ENCODE assay signal across 15 cellular contexts in the genomic region with DNA sequence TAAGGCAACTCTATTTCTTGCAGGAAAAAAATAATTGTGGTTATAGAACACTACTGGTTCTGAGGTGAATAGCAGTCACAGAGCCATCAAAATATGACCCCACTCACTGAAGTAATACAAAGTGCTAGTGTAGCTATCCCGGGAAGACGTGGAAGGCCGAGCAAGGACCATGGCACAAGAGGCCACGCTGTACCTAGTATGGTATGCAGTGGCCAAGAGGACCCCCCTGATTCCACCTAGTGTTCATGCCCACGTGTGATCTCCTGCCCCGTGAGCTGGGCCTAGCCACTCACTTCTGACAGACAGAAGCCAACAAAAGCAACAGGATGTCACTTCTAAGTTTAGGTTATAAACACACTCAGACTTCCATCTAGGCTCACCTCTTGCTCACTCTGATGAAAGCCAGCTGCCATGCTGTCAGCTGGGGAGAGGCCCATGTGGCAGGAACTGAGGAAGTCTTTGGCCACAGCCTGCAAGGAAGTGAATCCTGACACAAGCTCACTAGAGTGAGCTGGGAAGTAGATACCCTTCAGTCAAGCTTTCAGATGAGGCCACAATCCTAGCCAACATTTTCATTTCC. TPM values are rescaled to one million over a fixed set of nuclear protein-coding genes. Genes with fewer than 3 reads are reported as not detected.
DNase-seq lines count a peak whose midpoint lies in the region; ATAC-seq and TF ChIP-seq lines count a peak whose summit lies in the region.
"Had no signal": no experiment of that assay in that cellular context is flagged by ENCODE, and none has a peak within 500 bp of the region (broad histone marks: within the 10 kb centered on the region; RNA-seq: fewer than 3 reads in every experiment).

No MANE protein-coding gene starts in this region.

- no peak overlapping the region for H2BK120ac ChIP-seq in IMR-90 (ENCODE audit: low read depth, low read length)

- no peak overlapping the region for H2AK9ac ChIP-seq in IMR-90 (replicated peaks; ENCODE audit: low read depth, low read length, poor library complexity)

- no peak overlapping the region for H2BK5ac ChIP-seq in IMR-90 (ENCODE audit: low read depth, low read length, poor library complexity, severe bottlenecking)

- H3K79me1 ChIP-seq in IMR-90 (ENCODE audit: low read depth in 1 of 2, low read length in 2 of 2): peaks cover 13 to 39% of the 10 kb centered on the region in 2 experiments

- H3K9me3 ChIP-seq in IMR-90 (ENCODE audit: control insufficient read depth, insufficient read depth, low read length): no peaks in the 10 kb centered on the region
- no peaks in the 10 kb centered on the region for H3K9me3 ChIP-seq in naive thymus-derived CD4-positive, alpha-beta T cell (ENCODE audit: control insufficient read depth in 2 of 3, low read length in 3 of 3)

- POLR2A ChIA-PET in IMR-90 (lab: Charles Lee; ENCODE audit: unreplicated experiment): no interaction called here
- POLR2A ChIA-PET in activated CD8-positive, alpha-beta T cell treated with anti-CD3 and anti-CD28 coated beads, Interleukin-2, amount 10 ng/mL, durations not matched to agents 7 days and 5 days (lab: Charles Lee): interaction anchor here (0.9 to 1.0 kb wide), 3 partner anchors 10 to 75 kb away, joined by 3 to 4 read pairs (median 3); no protein-coding TSS in a partner anchor
- POLR2A ChIA-PET in naive thymus-derived CD4-positive, alpha-beta T cell (lab: Charles Lee): interaction anchor here (1.9 kb wide), 1 partner anchor 15 kb away, joined by 5 read pairs; no protein-coding TSS in a partner anchor

- DNase-seq in activated CD8-positive, alpha-beta memory T cell treated with anti-CD3 and anti-CD28 coated beads, Interleukin-2, amount 10 ng/mL, durations not matched to agents 7 days and 5 days: no peak
- DNase-seq in activated CD8-positive, alpha-beta memory T cell treated with anti-CD3 and anti-CD28 coated beads, Interleukin-2, amount 50 U/mL, for 48 hours: no peak
- DNase-seq in IMR-90 (peak; percentile 33), NCI-H1694 (lab: John Stamatoyannopoulos, UW) (no peak)
- no peak for DNase-seq in activated CD8-positive, alpha-beta T cell treated with anti-CD3 and anti-CD28 coated beads, Interleukin-2, amount 10 ng/mL, durations not matched to agents 7 days and 5 days
- DNase-seq in naive thymus-derived CD4-positive, alpha-beta T cell: no peak
- DNase-seq: DMS153, erythroblast, H9, NCI-H1436, posterior cingulate gyrus had no signal

- H3K14ac ChIP-seq in IMR-90 (replicated peaks; ENCODE audit: low read depth, low read length): no peak overlapping the region

- no peak for TF ChIP-seq POLR2A in IMR-90 (IDR thresholded peaks at IDR 0.05; ENCODE audit: low read depth, low read length)

- H3K4ac ChIP-seq in IMR-90 (ENCODE audit: low read depth, low read length): no peak overlapping the region

- H3K4me3 Mint-ChIP-seq in activated CD8-positive, alpha-beta memory T cell treated with anti-CD3 and anti-CD28 coated beads, Interleukin-2, amount 10 ng/mL, durations not matched to agents 7 days and 5 days: no peak overlapping the region
- no peak overlapping the region for H3K4me3 Mint-ChIP-seq in activated CD8-positive, alpha-beta T cell treated with anti-CD3 and anti-CD28 coated beads, Interleukin-2, amount 10 ng/mL, durations not matched to agents 7 days and 5 days
- peak overlapping the region in 2 of 10 donors; percentile 25 to 32 for H3K4me3 Mint-ChIP-seq in naive thymus-derived CD4-positive, alpha-beta T cell
- H3K4me3 Mint-ChIP-seq: H9, mesothelial cell of epicardium had no signal

- WGBS in IMR-90 (ENCODE audit: extremely low coverage in 2 of 2, insufficient read length in 1 of 2), 2 experiments: no CpG with 5 or more reads among the region's 6 CpGs

- in situ Hi-C loops in IMR-90 (cut with MboI; ENCODE audit: low sequenced_read_pairs): no loop called here

- H2BK15ac ChIP-seq in IMR-90 (ENCODE audit: low read depth, low read length): no peak overlapping the region

- no peak overlapping the region for H4K5ac ChIP-seq in IMR-90 (ENCODE audit: low read depth, low read length)

- no peak overlapping the region for H3K18ac ChIP-seq in IMR-90 (ENCODE audit: low read depth, low read length)

- peaks cover 70% of the 10 kb centered on the region for H3K36me3 ChIP-seq in IMR-90 (ENCODE audit: control insufficient read depth, insufficient read depth, low read length)
- peaks cover 9 to 90% (median 31%) of the 10 kb centered on the region in 3 experiments for H3K36me3 ChIP-seq in naive thymus-derived CD4-positive, alpha-beta T cell (ENCODE audit: control insufficient read depth in 2 of 3, insufficient read depth in 3 of 3, low read length in 3 of 3)

- H3K27me3 ChIP-seq in IMR-90 (ENCODE audit: control insufficient read depth, insufficient read depth, low read length): no peaks in the 10 kb centered on the region
- H3K27me3 ChIP-seq in naive thymus-derived CD4-positive, alpha-beta T cell (ENCODE audit: control insufficient read depth in 2 of 2, insufficient read depth in 2 of 2, low read length in 2 of 2): no peaks in the 10 kb centered on the region

- no peak overlapping the region for H4K8ac ChIP-seq in IMR-90 (ENCODE audit: low read depth in 2 of 2, low read length in 2 of 2)

- peak overlapping the region; percentile 56 for H3K27ac Mint-ChIP-seq in activated CD8-positive, alpha-beta memory T cell treated with anti-CD3 and anti-CD28 coated beads, Interleukin-2, amount 10 ng/mL, durations not matched to agents 7 days and 5 days
- H3K27ac Mint-ChIP-seq in activated CD8-positive, alpha-beta T cell treated with anti-CD3 and anti-CD28 coated beads, Interleukin-2, amount 10 ng/mL, durations not matched to agents 7 days and 5 days: peak overlapping the region; percentile 84
- peak overlapping the region in 8 of 9 donors; percentile 46 to 85 (median 74) for H3K27ac Mint-ChIP-seq in naive thymus-derived CD4-positive, alpha-beta T cell
- H3K27ac Mint-ChIP-seq: mesothelial cell of epicardium had no signal

- H2BK20ac ChIP-seq in IMR-90 (ENCODE audit: low read depth, low read length): no peak overlapping the region

- H3K56ac ChIP-seq in IMR-90 (ENCODE audit: extremely low read depth, insufficient read depth, low read length): no peak overlapping the region

- H2AFZ ChIP-seq in IMR-90 (replicated peaks; ENCODE audit: low read length, poor library complexity): no peak overlapping the region

- peaks cover 7% of the 10 kb centered on the region for H3K9me1 ChIP-seq in IMR-90 (ENCODE audit: insufficient read depth, low read length)

- no peak overlapping the region for H3K9ac ChIP-seq in IMR-90 (ENCODE audit: low read depth, low read length)

- peaks cover 6% of the 10 kb centered on the region for H4K20me1 ChIP-seq in IMR-90 (ENCODE audit: insufficient read depth, low read length)

- H3K4me2 ChIP-seq in IMR-90 (ENCODE audit: low read depth, low read length): no peak overlapping the region

- TF ChIP-seq CTCF in IMR-90 (conservative IDR thresholded peaks at IDR 0.05; ENCODE audit: low read depth, low read length): no peak

- BruUV-seq in IMR-90 (replicated peaks; lab: Mats Ljungman, UMichigan): no TSS peak

- intact Hi-C loops in IMR-90 (cut with micrococcal nuclease): no loop called here
- intact Hi-C loops in naive thymus-derived CD4-positive, alpha-beta T cell (cut with micrococcal nuclease): loop anchor here in 1 of 2 donors (5.0 kb wide), 1 partner anchor 37 kb away; a partner anchor contains a TSS

- no peak for ATAC-seq in activated CD8-positive, alpha-beta memory T cell treated with anti-CD3 and anti-CD28 coated beads, Interleukin-2, amount 10 ng/mL, durations not matched to agents 7 days and 5 days
- ATAC-seq in IMR-90 (ENCODE audit: low read depth) (no peak; the same call in 1 of the 2 replicates), HG02623 (IDR thresholded peaks at IDR 0.05; ENCODE audit: unreplicated experiment) (no peak), HG02763 (IDR thresholded peaks at IDR 0.05; ENCODE audit: unreplicated experiment) (no peak)
- no peak for ATAC-seq in activated CD8-positive, alpha-beta T cell treated with anti-CD3 and anti-CD28 coated beads, Interleukin-2, amount 10 ng/mL, durations not matched to agents 7 days and 5 days
- no peak for ATAC-seq in naive thymus-derived CD4-positive, alpha-beta T cell

- no peak overlapping the region for H2AK5ac ChIP-seq in IMR-90 (ENCODE audit: low read depth, low read length)

- H3K27ac ChIP-seq in IMR-90 (ENCODE audit: insufficient read depth, low read length): no peak overlapping the region
- peak overlapping the region; percentile 31 for H3K27ac ChIP-seq in naive thymus-derived CD4-positive, alpha-beta T cell (ENCODE audit: low read depth, low read length)
- H3K27ac ChIP-seq: VCaP had no signal

- peaks cover 40% of the 10 kb centered on the region for H3K4me1 Mint-ChIP-seq in activated CD8-positive, alpha-beta memory T cell treated with anti-CD3 and anti-CD28 coated beads, Interleukin-2, amount 10 ng/mL, durations not matched to agents 7 days and 5 days
- H3K4me1 Mint-ChIP-seq in activated CD8-positive, alpha-beta T cell treated with anti-CD3 and anti-CD28 coated beads, Interleukin-2, amount 10 ng/mL, durations not matched to agents 7 days and 5 days (ENCODE audit: low read depth): peaks cover 42% of the 10 kb centered on the region
- H3K4me1 Mint-ChIP-seq in naive thymus-derived CD4-positive, alpha-beta T cell: peaks cover 23 to 41% (median 40%) of the 10 kb centered on the region in 7 donors
- H3K4me1 Mint-ChIP-seq: H9, mesothelial cell of epicardium had no signal

- no peak for TF ChIP-seq RAD21 in IMR-90 (IDR thresholded peaks at IDR 0.05; ENCODE audit: low read length)

- no peaks in the 10 kb centered on the region for H3K27me3 Mint-ChIP-seq in activated CD8-positive, alpha-beta memory T cell treated with anti-CD3 and anti-CD28 coated beads, Interleukin-2, amount 10 ng/mL, durations not matched to agents 7 days and 5 days
- no peaks in the 10 kb centered on the region for H3K27me3 Mint-ChIP-seq in activated CD8-positive, alpha-beta T cell treated with anti-CD3 and anti-CD28 coated beads, Interleukin-2, amount 10 ng/mL, durations not matched to agents 7 days and 5 days (ENCODE audit: low read depth)
- H3K27me3 Mint-ChIP-seq in naive thymus-derived CD4-positive, alpha-beta T cell: no peaks in the 10 kb centered on the region

- H3K23ac ChIP-seq in IMR-90 (ENCODE audit: low read depth, low read length): no peak overlapping the region

- H3K9me3 Mint-ChIP-seq in activated CD8-positive, alpha-beta memory T cell treated with anti-CD3 and anti-CD28 coated beads, Interleukin-2, amount 10 ng/mL, durations not matched to agents 7 days and 5 days (ENCODE audit: low read depth): no peaks in the 10 kb centered on the region
- no peaks in the 10 kb centered on the region for H3K9me3 Mint-ChIP-seq in activated CD8-positive, alpha-beta T cell treated with anti-CD3 and anti-CD28 coated beads, Interleukin-2, amount 10 ng/mL, durations not matched to agents 7 days and 5 days (ENCODE audit: insufficient read depth)
- peaks cover 0 to 2% (median 0%) of the 10 kb centered on the region in 11 donors for H3K9me3 Mint-ChIP-seq in naive thymus-derived CD4-positive, alpha-beta T cell
- H3K9me3 Mint-ChIP-seq: H9, mesothelial cell of epicardium had no signal

- no peaks in the 10 kb centered on the region for H3K4me1 ChIP-seq in IMR-90 (ENCODE audit: control insufficient read depth, insufficient read depth, low read length)
- peaks cover 11 to 14% of the 10 kb centered on the region in 2 donors for H3K4me1 ChIP-seq in naive thymus-derived CD4-positive, alpha-beta T cell (ENCODE audit: control insufficient read depth in 2 of 2, insufficient read depth in 2 of 2, low read length in 2 of 2)

- no peak overlapping the region for H3K4me3 ChIP-seq in IMR-90 (ENCODE audit: insufficient read depth, low read depth, low read length)
- H3K4me3 ChIP-seq in naive thymus-derived CD4-positive, alpha-beta T cell (ENCODE audit: low read length): no peak overlapping the region

- CTCF ChIA-PET in activated CD8-positive, alpha-beta memory T cell treated with anti-CD3 and anti-CD28 coated beads, Interleukin-2, amount 10 ng/mL, durations not matched to agents 7 days and 5 days (lab: Charles Lee): interaction anchor here (1.1 to 1.9 kb wide), 2 partner anchors 9 to 107 kb away, joined by 4 to 5 read pairs; no protein-coding TSS in a partner anchor
- CTCF ChIA-PET in IMR-90 (lab: Yijun Ruan, JAX): interaction anchor here (1.1 kb wide), 1 partner anchor 11 kb away, joined by 3 read pairs; no protein-coding TSS in a partner anchor
- CTCF ChIA-PET in activated CD8-positive, alpha-beta T cell treated with anti-CD3 and anti-CD28 coated beads, Interleukin-2, amount 10 ng/mL, durations not matched to agents 7 days and 5 days (lab: Charles Lee): interaction anchor here (0.6 to 2.1 kb wide), 4 partner anchors 13 to 699 kb away, joined by 3 to 9 read pairs (median 5); no protein-coding TSS in a partner anchor
- CTCF ChIA-PET in naive thymus-derived CD4-positive, alpha-beta T cell (lab: Charles Lee): interaction anchor here (0.7 kb wide), 1 partner anchor 76 kb away, joined by 3 read pairs; a partner anchor contains a TSS

- peaks cover 63% of the 10 kb centered on the region for H3K36me3 Mint-ChIP-seq in activated CD8-positive, alpha-beta memory T cell treated with anti-CD3 and anti-CD28 coated beads, Interleukin-2, amount 10 ng/mL, durations not matched to agents 7 days and 5 days
- peaks cover 83% of the 10 kb centered on the region for H3K36me3 Mint-ChIP-seq in activated CD8-positive, alpha-beta T cell treated with anti-CD3 and anti-CD28 coated beads, Interleukin-2, amount 10 ng/mL, durations not matched to agents 7 days and 5 days (ENCODE audit: low read depth)
- peaks cover 22 to 67% (median 51%) of the 10 kb centered on the region in 5 donors for H3K36me3 Mint-ChIP-seq in naive thymus-derived CD4-positive, alpha-beta T cell

- H4K91ac ChIP-seq in IMR-90 (ENCODE audit: insufficient read depth, low read depth, low read length): no peak overlapping the region

- dilution Hi-C loops in IMR-90 (cut with HindIII; ENCODE audit: low sequenced_read_pairs, unreplicated experiment): no loop called here

RNA-seq across cellular contexts. Expression of a gene that starts 21.7 kb away (rescaled TPM):
- 10 to 100 TPM; 44.9 to 49.5 TPM for total RNA-seq in activated CD8-positive, alpha-beta memory T cell treated with anti-CD3 and anti-CD28 coated beads, Interleukin-2, amount 10 ng/mL, durations not matched to agents 7 days and 5 days
- 35.3 and 43.4 TPM in 2 replicates for total RNA-seq in IMR-90 (2012; rRNA removed)
- 58.1 and 62.8 TPM in 2 replicates for polyA plus RNA-seq in IMR-90 (2012; rRNA removed)
- 44.1 and 60.0 TPM in 2 replicates for polyA plus RNA-seq in IMR-90 (2012; cell fraction: cytosol; rRNA removed)
- 141 and 276 TPM in 2 replicates for polyA plus RNA-seq in IMR-90 (2012; cell fraction: nucleus; rRNA removed; ENCODE audit: low replicate concordance)
- 10 to 100 TPM; 72.1 to 76.1 TPM for total RNA-seq in activated CD8-positive, alpha-beta T cell treated with anti-CD3 and anti-CD28 coated beads, Interleukin-2, amount 10 ng/mL, durations not matched to agents 7 days and 5 days
- total RNA-seq in naive thymus-derived CD4-positive, alpha-beta T cell: 10 to 100 TPM; 41.3 to 64.4 (median 44.9) TPM
- 10 to 100 TPM; 10.7 to 15.2 TPM for polyA plus RNA-seq in naive thymus-derived CD4-positive, alpha-beta T cell

RNA-seq across cellular contexts. Expression of a gene that starts 35.2 kb away (rescaled TPM):
- total RNA-seq in activated CD8-positive, alpha-beta memory T cell treated with anti-CD3 and anti-CD28 coated beads, Interleukin-2, amount 10 ng/mL, durations not matched to agents 7 days and 5 days: 100 to 1,000 TPM; 134 to 139 TPM
- total RNA-seq in IMR-90 (2012; rRNA removed): 63.1 and 67.5 TPM in 2 replicates
- polyA plus RNA-seq in IMR-90 (2012; rRNA removed): 40.3 and 46.5 TPM in 2 replicates
- polyA plus RNA-seq in IMR-90 (2012; cell fraction: cytosol; rRNA removed): 24.7 and 30.3 TPM in 2 replicates
- 121 and 171 TPM in 2 replicates for polyA plus RNA-seq in IMR-90 (2012; cell fraction: nucleus; rRNA removed; ENCODE audit: low replicate concordance)
- 100 to 1,000 TPM; 106 to 113 TPM for total RNA-seq in activated CD8-positive, alpha-beta T cell treated with anti-CD3 and anti-CD28 coated beads, Interleukin-2, amount 10 ng/mL, durations not matched to agents 7 days and 5 days
- 100 to 1,000 TPM; 121 to 175 (median 144) TPM for total RNA-seq in naive thymus-derived CD4-positive, alpha-beta T cell
- polyA plus RNA-seq in naive thymus-derived CD4-positive, alpha-beta T cell: 10 to 100 TPM; 37.3 to 90.6 TPM

RNA-seq across cellular contexts. Expression of a gene that starts 35.9 kb away (rescaled TPM):
- 1 to 10 TPM; 6.9 to 9.1 TPM for total RNA-seq in activated CD8-positive, alpha-beta memory T cell treated with anti-CD3 and anti-CD28 coated beads, Interleukin-2, amount 10 ng/mL, durations not matched to agents 7 days and 5 days
- total RNA-seq in IMR-90 (2012; rRNA removed): 5.9 and 7.8 TPM in 2 replicates
- 22.1 and 26.2 TPM in 2 replicates for polyA plus RNA-seq in IMR-90 (2012; rRNA removed)
- polyA plus RNA-seq in IMR-90 (2012; cell fraction: cytosol; rRNA removed): 8.8 and 10.5 TPM in 2 replicates
- 4.2 and 16.5 TPM in 2 replicates for polyA plus RNA-seq in IMR-90 (2012; cell fraction: nucleus; rRNA removed; ENCODE audit: low replicate concordance)
- 10 to 100 TPM; 13.4 to 15.2 TPM for total RNA-seq in activated CD8-positive, alpha-beta T cell treated with anti-CD3 and anti-CD28 coated beads, Interleukin-2, amount 10 ng/mL, durations not matched to agents 7 days and 5 days
- total RNA-seq in naive thymus-derived CD4-positive, alpha-beta T cell: 10 to 100 TPM in 4 of 5 experiments, 1 to 10 TPM in 1; 8.8 to 16.7 (median 15.6) TPM
- polyA plus RNA-seq in naive thymus-derived CD4-positive, alpha-beta T cell: 10 to 100 TPM; 12.3 to 20.1 TPM
